ENCODE assay signal across 1 cellular context in the genomic region with DNA sequence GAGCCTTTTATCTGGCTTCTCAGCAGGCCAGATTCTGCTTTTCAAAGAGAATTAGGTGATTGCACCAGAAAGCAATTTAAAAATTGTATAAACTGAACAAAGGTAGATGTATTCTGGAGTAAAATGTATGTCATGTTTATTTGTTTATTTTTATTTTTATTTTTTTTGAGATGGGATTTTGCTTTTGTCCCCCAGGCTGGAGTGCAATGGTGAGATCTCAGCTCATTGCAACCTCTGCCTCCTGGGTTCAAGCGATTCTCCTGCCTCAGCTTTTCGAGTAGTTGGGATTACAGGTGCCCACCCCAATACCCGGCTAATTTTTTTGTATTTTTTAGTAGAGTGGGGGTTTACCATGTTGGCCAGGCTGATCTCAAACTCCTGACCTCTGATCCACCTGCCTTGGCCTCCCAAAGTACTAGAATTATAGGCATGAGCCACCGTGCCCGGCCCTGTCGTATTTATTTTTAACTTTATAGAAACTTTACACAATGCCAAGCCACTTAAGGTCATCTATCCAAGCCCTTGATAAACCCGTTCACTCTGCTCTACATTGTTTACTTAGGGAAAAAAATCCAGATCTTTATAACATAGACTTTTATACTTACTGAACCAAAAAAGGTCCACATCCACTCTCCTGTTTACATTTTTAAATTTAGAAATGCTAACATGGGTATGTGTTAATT.
TF ChIP-seq lines count a peak whose summit lies in the region.

No MANE protein-coding gene starts in this region.

TF ChIP-seq in GM23338, 12 proteins besides CTCF, POLR2A, EP300 and RAD21 (continued from another document):
- TF ChIP-seq, protein P1, sequence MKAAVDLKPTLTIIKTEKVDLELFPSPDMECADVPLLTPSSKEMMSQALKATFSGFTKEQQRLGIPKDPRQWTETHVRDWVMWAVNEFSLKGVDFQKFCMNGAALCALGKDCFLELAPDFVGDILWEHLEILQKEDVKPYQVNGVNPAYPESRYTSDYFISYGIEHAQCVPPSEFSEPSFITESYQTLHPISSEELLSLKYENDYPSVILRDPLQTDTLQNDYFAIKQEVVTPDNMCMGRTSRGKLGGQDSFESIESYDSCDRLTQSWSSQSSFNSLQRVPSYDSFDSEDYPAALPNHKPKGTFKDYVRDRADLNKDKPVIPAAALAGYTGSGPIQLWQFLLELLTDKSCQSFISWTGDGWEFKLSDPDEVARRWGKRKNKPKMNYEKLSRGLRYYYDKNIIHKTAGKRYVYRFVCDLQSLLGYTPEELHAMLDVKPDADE (IDR thresholded peaks at IDR 0.05): no peak
- TF ChIP-seq, protein P2, sequence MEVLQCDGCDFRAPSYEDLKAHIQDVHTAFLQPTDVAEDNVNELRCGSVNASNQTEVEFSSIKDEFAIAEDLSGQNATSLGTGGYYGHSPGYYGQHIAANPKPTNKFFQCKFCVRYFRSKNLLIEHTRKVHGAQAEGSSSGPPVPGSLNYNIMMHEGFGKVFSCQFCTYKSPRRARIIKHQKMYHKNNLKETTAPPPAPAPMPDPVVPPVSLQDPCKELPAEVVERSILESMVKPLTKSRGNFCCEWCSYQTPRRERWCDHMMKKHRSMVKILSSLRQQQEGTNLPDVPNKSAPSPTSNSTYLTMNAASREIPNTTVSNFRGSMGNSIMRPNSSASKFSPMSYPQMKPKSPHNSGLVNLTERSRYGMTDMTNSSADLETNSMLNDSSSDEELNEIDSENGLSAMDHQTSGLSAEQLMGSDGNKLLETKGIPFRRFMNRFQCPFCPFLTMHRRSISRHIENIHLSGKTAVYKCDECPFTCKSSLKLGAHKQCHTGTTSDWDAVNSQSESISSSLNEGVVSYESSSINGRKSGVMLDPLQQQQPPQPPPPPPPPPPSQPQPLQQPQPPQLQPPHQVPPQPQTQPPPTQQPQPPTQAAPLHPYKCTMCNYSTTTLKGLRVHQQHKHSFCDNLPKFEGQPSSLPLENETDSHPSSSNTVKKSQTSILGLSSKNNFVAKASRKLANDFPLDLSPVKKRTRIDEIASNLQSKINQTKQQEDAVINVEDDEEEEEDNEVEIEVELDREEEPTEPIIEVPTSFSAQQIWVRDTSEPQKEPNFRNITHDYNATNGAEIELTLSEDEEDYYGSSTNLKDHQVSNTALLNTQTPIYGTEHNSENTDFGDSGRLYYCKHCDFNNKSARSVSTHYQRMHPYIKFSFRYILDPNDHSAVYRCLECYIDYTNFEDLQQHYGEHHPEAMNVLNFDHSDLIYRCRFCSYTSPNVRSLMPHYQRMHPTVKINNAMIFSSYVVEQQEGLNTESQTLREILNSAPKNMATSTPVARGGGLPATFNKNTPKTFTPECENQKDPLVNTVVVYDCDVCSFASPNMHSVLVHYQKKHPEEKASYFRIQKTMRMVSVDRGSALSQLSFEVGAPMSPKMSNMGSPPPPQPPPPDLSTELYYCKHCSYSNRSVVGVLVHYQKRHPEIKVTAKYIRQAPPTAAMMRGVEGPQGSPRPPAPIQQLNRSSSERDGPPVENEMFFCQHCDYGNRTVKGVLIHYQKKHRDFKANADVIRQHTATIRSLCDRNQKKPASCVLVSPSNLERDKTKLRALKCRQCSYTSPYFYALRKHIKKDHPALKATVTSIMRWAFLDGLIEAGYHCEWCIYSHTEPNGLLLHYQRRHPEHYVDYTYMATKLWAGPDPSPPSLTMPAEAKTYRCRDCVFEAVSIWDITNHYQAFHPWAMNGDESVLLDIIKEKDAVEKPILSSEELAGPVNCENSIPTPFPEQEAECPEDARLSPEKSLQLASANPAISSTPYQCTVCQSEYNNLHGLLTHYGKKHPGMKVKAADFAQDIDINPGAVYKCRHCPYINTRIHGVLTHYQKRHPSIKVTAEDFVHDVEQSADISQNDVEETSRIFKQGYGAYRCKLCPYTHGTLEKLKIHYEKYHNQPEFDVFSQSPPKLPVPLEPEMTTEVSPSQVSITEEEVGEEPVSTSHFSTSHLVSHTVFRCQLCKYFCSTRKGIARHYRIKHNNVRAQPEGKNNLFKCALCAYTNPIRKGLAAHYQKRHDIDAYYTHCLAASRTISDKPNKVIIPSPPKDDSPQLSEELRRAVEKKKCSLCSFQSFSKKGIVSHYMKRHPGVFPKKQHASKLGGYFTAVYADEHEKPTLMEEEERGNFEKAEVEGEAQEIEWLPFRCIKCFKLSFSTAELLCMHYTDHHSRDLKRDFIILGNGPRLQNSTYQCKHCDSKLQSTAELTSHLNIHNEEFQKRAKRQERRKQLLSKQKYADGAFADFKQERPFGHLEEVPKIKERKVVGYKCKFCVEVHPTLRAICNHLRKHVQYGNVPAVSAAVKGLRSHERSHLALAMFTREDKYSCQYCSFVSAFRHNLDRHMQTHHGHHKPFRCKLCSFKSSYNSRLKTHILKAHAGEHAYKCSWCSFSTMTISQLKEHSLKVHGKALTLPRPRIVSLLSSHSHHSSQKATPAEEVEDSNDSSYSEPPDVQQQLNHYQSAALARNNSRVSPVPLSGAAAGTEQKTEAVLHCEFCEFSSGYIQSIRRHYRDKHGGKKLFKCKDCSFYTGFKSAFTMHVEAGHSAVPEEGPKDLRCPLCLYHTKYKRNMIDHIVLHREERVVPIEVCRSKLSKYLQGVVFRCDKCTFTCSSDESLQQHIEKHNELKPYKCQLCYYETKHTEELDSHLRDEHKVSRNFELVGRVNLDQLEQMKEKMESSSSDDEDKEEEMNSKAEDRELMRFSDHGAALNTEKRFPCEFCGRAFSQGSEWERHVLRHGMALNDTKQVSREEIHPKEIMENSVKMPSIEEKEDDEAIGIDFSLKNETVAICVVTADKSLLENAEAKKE (CRISPR knock-in tag; IDR thresholded peaks at IDR 0.05): no peak
